Comparison of ENCODE assay signal across 26 cellular contexts in the genomic region with DNA sequence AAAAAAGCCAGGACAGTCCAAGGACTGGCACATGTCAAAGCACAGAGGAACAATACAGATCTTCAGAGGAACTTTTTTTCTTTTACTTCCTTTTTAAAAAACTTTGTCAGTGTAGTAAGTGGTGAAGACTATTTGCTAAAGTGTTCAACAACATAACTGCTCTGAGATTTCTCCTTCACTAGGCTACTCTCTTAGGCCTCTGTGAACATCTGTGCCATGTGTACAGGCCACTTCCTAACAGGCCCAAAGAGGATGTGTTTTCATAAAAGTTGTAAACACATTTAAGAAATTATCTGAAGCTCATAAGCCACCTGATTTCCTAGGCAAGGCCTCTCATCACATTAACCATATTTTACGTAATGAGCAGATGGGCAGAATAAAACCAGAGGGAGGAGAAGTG.
"Had no signal": no experiment of that assay in that cellular context is flagged by ENCODE, and none has a peak within 500 bp of the region (broad histone marks: within the 10 kb centered on the region; RNA-seq: fewer than 3 reads in every experiment).

No MANE protein-coding gene starts in this region.

- DNase-seq: activated CD4-positive, alpha-beta memory T cell treated with anti-CD3 and anti-CD28 coated beads, Interleukin-2, amount 10 ng/mL, durations not matched to agents 7 days and 5 days; activated CD4-positive, alpha-beta T cell treated with anti-CD3 and anti-CD28 coated beads for 1 hour; activated CD4-positive, alpha-beta T cell treated with anti-CD3 and anti-CD28 coated beads, Interleukin-2, amount 10 ng/mL, durations not matched to agents 7 days and 5 days; activated CD8-positive, alpha-beta memory T cell treated with anti-CD3 and anti-CD28 coated beads, Interleukin-2, amount 50 U/mL, for 48 hours; activated naive CD8-positive, alpha-beta T cell treated with anti-CD3 and anti-CD28 coated beads, Interleukin-2, amount 50 U/mL, for 24 hours; activated T-cell treated with anti-CD3 and anti-CD28 coated beads, Interleukin-2, amount 50 U/mL, for 24 hours; amygdala; central memory CD4-positive, alpha-beta T cell; endodermal cell; foreskin melanocyte; heart right ventricle; kidney glomerular epithelial cell; lower lobe of right lung; occipital lobe; spleen; stimulated activated naive CD8-positive, alpha-beta T cell treated with anti-CD3 and anti-CD28 coated beads, Interleukin-15, Interleukin-2, amounts not matched to agents 100 U/mL and 50 U/mL, for 24 hours; T-helper 2 cell; testis; transverse colon had no signal

- H3K4me1 Mint-ChIP-seq: activated CD4-positive, alpha-beta memory T cell treated with anti-CD3 and anti-CD28 coated beads, Interleukin-2, amount 10 ng/mL, durations not matched to agents 7 days and 5 days; activated CD4-positive, alpha-beta T cell treated with anti-CD3 and anti-CD28 coated beads, Interleukin-2, amount 10 ng/mL, durations not matched to agents 7 days and 5 days; activated naive CD4-positive, alpha-beta T cell treated with anti-CD3 and anti-CD28 coated beads, Interleukin-2, amount 50 U/mL, for 24 hours; activated naive CD8-positive, alpha-beta T cell treated with anti-CD3 and anti-CD28 coated beads, Interleukin-2, amount 50 U/mL, for 24 hours; endodermal cell; nephron had no signal

- H3K36me3 ChIP-seq: heart right ventricle, lower lobe of right lung, right atrium auricular region, spleen, transverse colon had no signal

- H3K4me3 ChIP-seq: heart right ventricle, lower lobe of right lung, right atrium auricular region, spleen, testis, transverse colon had no signal

- H3K27me3 Mint-ChIP-seq: activated CD4-positive, alpha-beta memory T cell treated with anti-CD3 and anti-CD28 coated beads, Interleukin-2, amount 10 ng/mL, durations not matched to agents 7 days and 5 days; activated CD4-positive, alpha-beta T cell treated with anti-CD3 and anti-CD28 coated beads, Interleukin-2, amount 10 ng/mL, durations not matched to agents 7 days and 5 days; activated naive CD4-positive, alpha-beta T cell treated with anti-CD3 and anti-CD28 coated beads, Interleukin-2, amount 50 U/mL, for 24 hours; activated naive CD8-positive, alpha-beta T cell treated with anti-CD3 and anti-CD28 coated beads, Interleukin-2, amount 50 U/mL, for 24 hours; activated T-cell treated with anti-CD3 and anti-CD28 coated beads, Interleukin-2, amount 50 U/mL, for 24 hours had no signal

- H3K27me3 ChIP-seq: heart right ventricle, right atrium auricular region, spleen, testis, transverse colon had no signal

- H3K27ac ChIP-seq: lower lobe of right lung, parathyroid adenoma, right atrium auricular region, testis, transverse colon had no signal

- H3K9me3 Mint-ChIP-seq: activated CD4-positive, alpha-beta memory T cell treated with anti-CD3 and anti-CD28 coated beads, Interleukin-2, amount 10 ng/mL, durations not matched to agents 7 days and 5 days; activated naive CD4-positive, alpha-beta T cell treated with anti-CD3 and anti-CD28 coated beads, Interleukin-2, amount 50 U/mL, for 24 hours had no signal

- H3K9me3 ChIP-seq: lower lobe of right lung, right atrium auricular region, testis, transverse colon had no signal

- H3K36me3 Mint-ChIP-seq: activated naive CD4-positive, alpha-beta T cell treated with anti-CD3 and anti-CD28 coated beads, Interleukin-2, amount 50 U/mL, for 24 hours had no signal

- H3K4me1 ChIP-seq: heart right ventricle, parathyroid adenoma, right atrium auricular region, testis, transverse colon had no signal

- H3K9ac ChIP-seq: parathyroid adenoma had no signal

- H3K4me3 Mint-ChIP-seq: activated CD4-positive, alpha-beta memory T cell treated with anti-CD3 and anti-CD28 coated beads, Interleukin-2, amount 10 ng/mL, durations not matched to agents 7 days and 5 days; activated CD4-positive, alpha-beta T cell treated with anti-CD3 and anti-CD28 coated beads, Interleukin-2, amount 10 ng/mL, durations not matched to agents 7 days and 5 days; activated naive CD4-positive, alpha-beta T cell treated with anti-CD3 and anti-CD28 coated beads, Interleukin-2, amount 50 U/mL, for 24 hours; activated naive CD8-positive, alpha-beta T cell treated with anti-CD3 and anti-CD28 coated beads, Interleukin-2, amount 50 U/mL, for 24 hours; activated T-cell treated with anti-CD3 and anti-CD28 coated beads, Interleukin-2, amount 50 U/mL, for 24 hours; endodermal cell; nephron had no signal

- H2AFZ ChIP-seq: parathyroid adenoma had no signal

- H3K27ac Mint-ChIP-seq: activated CD4-positive, alpha-beta memory T cell treated with anti-CD3 and anti-CD28 coated beads, Interleukin-2, amount 10 ng/mL, durations not matched to agents 7 days and 5 days; activated CD4-positive, alpha-beta T cell treated with anti-CD3 and anti-CD28 coated beads, Interleukin-2, amount 10 ng/mL, durations not matched to agents 7 days and 5 days; activated naive CD4-positive, alpha-beta T cell treated with anti-CD3 and anti-CD28 coated beads, Interleukin-2, amount 50 U/mL, for 24 hours; activated naive CD8-positive, alpha-beta T cell treated with anti-CD3 and anti-CD28 coated beads, Interleukin-2, amount 50 U/mL, for 24 hours; activated T-cell treated with anti-CD3 and anti-CD28 coated beads, Interleukin-2, amount 50 U/mL, for 24 hours; activated T-helper 2 cell treated with anti-CD3 and anti-CD28 coated beads, Interferon-gamma antibody, Interleukin-2, Interleukin-4, amounts not matched to agents 10 μg/mL and 5 μg/mL and 100 μg/mL, durations not matched to agents 14 hours and 24 hours and 36 hours; endodermal cell had no signal

- ATAC-seq: activated naive CD8-positive, alpha-beta T cell treated with anti-CD3 and anti-CD28 coated beads, Interleukin-2, amount 50 U/mL, for 24 hours; esophagus mucosa; heart right ventricle; left lobe of liver; lower lobe of right lung; stimulated activated naive CD8-positive, alpha-beta T cell treated with anti-CD3 and anti-CD28 coated beads, Interleukin-15, Interleukin-2, amounts not matched to agents 100 U/mL and 50 U/mL, for 24 hours had no signal

- H3K79me2 ChIP-seq: parathyroid adenoma had no signal
